ENCODE assay signal across 9 cellular contexts in genomic region chr16:67179421-67180080, GRCh38. TPM values are rescaled to one million over a fixed set of nuclear protein-coding genes. Genes with fewer than 3 reads are reported as not detected.
DNase-seq lines count a peak whose midpoint lies in the region; TF ChIP-seq lines count a peak whose summit lies in the region.
"Had no signal": no experiment of that assay in that cellular context is flagged by ENCODE, and none has a peak within 500 bp of the region (broad histone marks: within the 10 kb centered on the region; RNA-seq: fewer than 3 reads in every experiment).

No MANE protein-coding gene starts in this region.

- in situ Hi-C loops in GM13977 (cut with MboI; ENCODE audit: low pct_unique_long_range_greater_than_20kb, low sequenced_read_pairs, unreplicated experiment), result no loop called here

- intact Hi-C loops in uterus (cut with DNase I; ENCODE audit: low total_unique reads), result no loop called here

- no peak overlapping the region for H3K27ac ChIP-seq in BLaER1 treated with 17β-estradiol and CSF1 and Interleukin-3, amounts not matched to agents 10 nM and 100 nM
- H3K27ac ChIP-seq in esophagus (ENCODE audit: low read depth in 2 of 2, low read length in 1 of 2) (peak overlapping the region; percentile 83 to 89), uterus (no peak overlapping the region)

- peaks cover 16 to 33% (median 25%) of the 10 kb centered on the region in 11 experiments for H3K27me3 ChIP-seq in BLaER1 treated with 17β-estradiol and CSF1 and Interleukin-3, amounts not matched to agents 10 nM and 100 nM
- H3K27me3 ChIP-seq in esophagus (ENCODE audit: control insufficient read depth in 1 of 2, insufficient read depth in 2 of 2, low read length in 2 of 2), result no peaks in the 10 kb centered on the region
- H3K27me3 ChIP-seq in uterus, result no peaks in the 10 kb centered on the region

- H3K4me2 ChIP-seq in BLaER1 treated with 17β-estradiol and CSF1 and Interleukin-3, amounts not matched to agents 10 nM and 100 nM, result peak overlapping the region in 6 of 11 experiments; percentile 2 to 97 (median 90); a peak in 7 of 22 replicates

- 70 to 77% methylated on average over 13 of the region's 13 CpGs for WGBS in esophagus, 2 donors

- no peaks in the 10 kb centered on the region for H3K9me3 ChIP-seq in BLaER1 treated with 17β-estradiol and CSF1 and Interleukin-3, amounts not matched to agents 10 nM and 100 nM (replicated peaks in 1 of 11)
- no peaks in the 10 kb centered on the region for H3K9me3 ChIP-seq in esophagus (ENCODE audit: control insufficient read depth in 2 of 2, insufficient read depth in 1 of 2, low read depth in 1 of 2, low read length in 1 of 2)
- H3K9me3 ChIP-seq in uterus, result no peaks in the 10 kb centered on the region

- TF ChIP-seq CTCF in GM12865 (IDR thresholded peaks at IDR 0.05; ENCODE audit: insufficient read depth, low read depth, low read length, missing control alignments) (no peak), GM13977 (IDR thresholded peaks at IDR 0.05; ENCODE audit: extremely low read depth, insufficient read depth, missing control alignments) (no peak), uterus (IDR thresholded peaks at IDR 0.05) (no peak)

- DNase-seq in GM12865 (ENCODE audit: low read depth) (peak; percentile 43), OCI-M1 (lab: John Stamatoyannopoulos, UW) (peak; percentile 22), GM13977 (ENCODE audit: low spot score) (no peak), uterus (no peak)
- DNase-seq in activated CD4-positive, CD25-positive, alpha-beta regulatory T cell (lab: John Stamatoyannopoulos, UW), result no peak
- DNase-seq: cortex of kidney, NCI-H1417 had no signal

- H3K4me1 ChIP-seq in BLaER1 treated with 17β-estradiol and CSF1 and Interleukin-3, amounts not matched to agents 10 nM and 100 nM, result peaks cover 55 to 84% (median 70%) of the 10 kb centered on the region in 10 experiments
- peaks cover 9 to 35% of the 10 kb centered on the region in 2 donors for H3K4me1 ChIP-seq in esophagus (ENCODE audit: control insufficient read depth in 2 of 2, insufficient read depth in 2 of 2, low read length in 1 of 2)
- peaks cover 0 to 4% of the 10 kb centered on the region in 2 donors for H3K4me1 ChIP-seq in uterus

- H4K20me1 ChIP-seq in BLaER1 treated with 17β-estradiol and CSF1 and Interleukin-3, amounts not matched to agents 10 nM and 100 nM, result peaks cover 22 to 91% (median 74%) of the 10 kb centered on the region in 11 experiments; a peak in 21 of 22 replicates

- peaks cover 0 to 30% (median 9%) of the 10 kb centered on the region in 11 experiments; a peak in 10 of 22 replicates for H3K36me3 ChIP-seq in BLaER1 treated with 17β-estradiol and CSF1 and Interleukin-3, amounts not matched to agents 10 nM and 100 nM
- H3K36me3 ChIP-seq in esophagus (ENCODE audit: control insufficient read depth in 2 of 2, insufficient read depth in 2 of 2, low read length in 1 of 2), result peaks cover 0 to 3% of the 10 kb centered on the region in 2 donors
- H3K36me3 ChIP-seq in uterus, result no peaks in the 10 kb centered on the region

- H3K9ac ChIP-seq in BLaER1 treated with 17β-estradiol and CSF1 and Interleukin-3, amounts not matched to agents 10 nM and 100 nM, result no peak overlapping the region

- TF ChIP-seq POLR2A in uterus (IDR thresholded peaks at IDR 0.05), result no peak

- H3K4me3 ChIP-seq in BLaER1 treated with 17β-estradiol and CSF1 and Interleukin-3, amounts not matched to agents 10 nM and 100 nM, result no peak overlapping the region
- no peak overlapping the region for H3K4me3 ChIP-seq in GM12865 (ENCODE audit: low read depth, low read length)
- H3K4me3 ChIP-seq in esophagus (ENCODE audit: low read depth in 1 of 2, low read length in 2 of 2), result no peak overlapping the region
- no peak overlapping the region for H3K4me3 ChIP-seq in uterus

RNA-seq across cellular contexts. Expression of gene MATCAP1, which starts 4.2 kb away (rescaled TPM):
- 10 to 100 TPM; 18.2 to 30.5 TPM for polyA plus RNA-seq in esophagus
- 10 to 100 TPM; 10.9 to 35.4 (median 20.5) TPM for total RNA-seq in uterus

RNA-seq across cellular contexts. Expression of gene NOL3, which starts 9.2 kb away (rescaled TPM):
- 10 to 100 TPM; 36.7 to 59.0 TPM for polyA plus RNA-seq in esophagus
- 10 to 100 TPM in 2 of 4 donors, 1 to 10 TPM in 2; 3.3 to 29.7 (median 17.0) TPM for total RNA-seq in uterus

RNA-seq across cellular contexts. Expression of gene EXOC3L1, which starts 10.4 kb away (rescaled TPM):
- polyA plus RNA-seq in esophagus, result 1 to 10 TPM; 1.2 to 1.5 TPM
- 1 to 10 TPM in 3 of 4 donors, under 1 TPM in 1; 0.29 to 5.1 (median 1.8) TPM for total RNA-seq in uterus

RNA-seq across cellular contexts. Expression of gene E2F4, which starts 12.4 kb away (rescaled TPM):
- 10 to 100 TPM; 49.1 to 53.0 TPM for polyA plus RNA-seq in esophagus
- 100 to 1,000 TPM in 1 of 4 donors, 10 to 100 TPM in 3; 49.2 to 294 (median 77.1) TPM for total RNA-seq in uterus

RNA-seq across cellular contexts. Expression of gene HSF4, which starts 15.0 kb away (rescaled TPM):
- polyA plus RNA-seq in esophagus, result 10 to 100 TPM; 22.9 to 80.4 TPM
- 10 to 100 TPM in 3 of 4 donors, not detected in 1; 11.3 to 51.9 (median 42.3) TPM for total RNA-seq in uterus

Comparison
In these comparisons a context has a peak if more than half of its experiments do, and no peak if none do; other contexts are left out.
1. H3K27ac ChIP-seq: peak in esophagus (2 of 2); none in BLaER1 treated with 17β-estradiol and CSF1 and Interleukin-3, amounts not matched to agents 10 nM and 100 nM (0 of 11) and uterus (0 of 2).
2. DNase-seq: peak in GM12865 (single experiment) and OCI-M1 (single experiment); none in activated CD4-positive, CD25-positive, alpha-beta regulatory T cell (0 of 4), GM13977 (single experiment) and uterus (0 of 2).